ENCODE assay signal across 11 cellular contexts in genomic region chr10:80315391-80315790, GRCh38. TPM values are rescaled to one million over a fixed set of nuclear protein-coding genes. Genes with fewer than 3 reads are reported as not detected.
"Had no signal": no experiment of that assay in that cellular context is flagged by ENCODE, and none has a peak within 500 bp of the region (broad histone marks: within the 10 kb centered on the region; RNA-seq: fewer than 3 reads in every experiment).

No MANE protein-coding gene starts in this region.

- ATAC-seq: HCT116 had no signal

- H3K9ac ChIP-seq: GM23248 had no signal

- H2AFZ ChIP-seq: GM23248 had no signal

- DNase-seq: GM23248, GOT3, H7, HFFc6, IMR-90, KBM-7 had no signal

- H3K4me3 ChIP-seq: GM23248, HAP-1 had no signal

- H3K4me1 ChIP-seq: HAP-1 had no signal

- H3K36me3 ChIP-seq: HAP-1 had no signal

- H3K27ac ChIP-seq: GM23248, HL-60 had no signal

- H3K27ac Mint-ChIP-seq: HFFc6 had no signal

- H3K9me3 ChIP-seq: HAP-1 had no signal

- H3K9me3 Mint-ChIP-seq: HFFc6 had no signal

RNA-seq across cellular contexts. Expression of gene MAT1A, which starts 25.9 kb away (rescaled TPM):
- total RNA-seq: GM23248, HFFc6, IMR-90 had no signal
- polyA plus RNA-seq: GM23248, IMR-90 had no signal

RNA-seq across cellular contexts. Expression of gene DYDC1, which starts 41.2 kb away (rescaled TPM):
- total RNA-seq: GM23248, H4, H7, HFFc6, HT1080, IMR-90 had no signal
- polyA plus RNA-seq: GM23248, IMR-90 had no signal

RNA-seq across cellular contexts. Expression of gene DYDC2, which starts 41.2 kb away (rescaled TPM):
- total RNA-seq: GM23248, HFFc6, IMR-90 had no signal
- polyA plus RNA-seq: GM23248, IMR-90 had no signal
